In genomic region chr12:8241917-8242622, GRCh38 we compare ENCODE assay signal across 9 cellular contexts. TPM values are rescaled to one million over a fixed set of nuclear protein-coding genes. Genes with fewer than 3 reads are reported as not detected.
A peak's percentile ranks its signal among the peaks of the same experiment; 100 is the strongest.
DNase-seq lines count a peak whose midpoint lies in the region; TF ChIP-seq lines count a peak whose summit lies in the region.
"Not testable (repeated sequence)": the region's sequence is repeated elsewhere in the genome, so short reads cannot be mapped to it uniquely, and the experiment has no call there.
"Had no signal": no experiment of that assay in that cellular context is flagged by ENCODE, and none has a peak within 500 bp of the region (broad histone marks: within the 10 kb centered on the region; RNA-seq: fewer than 3 reads in every experiment).

No MANE protein-coding gene starts in this region.

- H3K27ac ChIP-seq in SK-N-SH (ENCODE audit: low read depth in 2 of 2, low read length in 1 of 2) (peak overlapping the region in 1 of 2 experiments; percentile 67; a peak in 3 of 4 replicates), ovary (peak overlapping the region in 1 of 2 donors; percentile 37), thyroid gland (peak overlapping the region in 2 of 3 donors; percentile 48 to 80)
- peak overlapping the region; percentile 48 for H3K27ac ChIP-seq in effector memory CD4-positive, alpha-beta T cell (ENCODE audit: insufficient read depth, low read length, poor library complexity, severe bottlenecking)

- H3K9ac ChIP-seq in Loucy (ENCODE audit: low read depth, low read length, poor library complexity, severe bottlenecking) (peak overlapping the region; percentile 73), SK-N-SH (peak overlapping the region; percentile 80)

- H3K36me3 ChIP-seq in Loucy (ENCODE audit: insufficient read depth, low read length); SK-N-SH (replicated peaks in 1 of 2; ENCODE audit: control insufficient read depth in 1 of 2, insufficient read depth in 2 of 2, low read length in 1 of 2); effector memory CD4-positive, alpha-beta T cell (ENCODE audit: control insufficient read depth, insufficient read depth, low read length); ovary; thyroid gland: not testable (repeated sequence)

- CTCF ChIA-PET in SK-N-SH (lab: Yijun Ruan, JAX): not testable (repeated sequence)

- peak overlapping the region; percentile 87 for H3K4me2 ChIP-seq in Loucy (ENCODE audit: low read depth, low read length, poor library complexity, severe bottlenecking)
- peak overlapping the region; percentile 81 for H3K4me2 ChIP-seq in SK-N-SH

- H3K4me1 ChIP-seq in Loucy (ENCODE audit: insufficient read depth, low read length, poor library complexity, severe bottlenecking); SK-N-SH (ENCODE audit: control insufficient read depth in 1 of 2, insufficient read depth in 2 of 2, low read depth in 1 of 2, low read length in 1 of 2); effector memory CD4-positive, alpha-beta T cell (ENCODE audit: control insufficient read depth, insufficient read depth, low read length, poor library complexity, severe bottlenecking); ovary (ENCODE audit: insufficient read depth); thyroid gland: not testable (repeated sequence)

- H3K9me2 ChIP-seq in Loucy (replicated peaks; ENCODE audit: low read depth, low read length); SK-N-SH: not testable (repeated sequence)

- TF ChIP-seq CTCF in Loucy (conservative IDR thresholded peaks at IDR 0.05; ENCODE audit: low read length); SK-N-SH (IDR thresholded peaks at IDR 0.05); ovary (IDR thresholded peaks at IDR 0.05); thyroid gland (IDR thresholded peaks at IDR 0.05): not testable (repeated sequence)

- not testable (repeated sequence) for H3K27me3 ChIP-seq in Loucy (ENCODE audit: insufficient read depth, low read length, poor library complexity, severe bottlenecking); SK-N-SH (ENCODE audit: insufficient read depth); effector memory CD4-positive, alpha-beta T cell (replicated peaks; ENCODE audit: control insufficient read depth, insufficient read depth, low read length, poor library complexity, severe bottlenecking); ovary; thyroid gland

- DNase-seq in Daoy (ENCODE audit: low read depth) (peak; percentile 37), SK-N-SH (peak; percentile 12), islet precursor cell (peak; percentile 72), thyroid gland (peak; percentile 17 to 43)
- DNase-seq in activated T-helper 1 cell treated with anti-CD3 and anti-CD28 coated beads, Interleukin-12 subunit alpha, Interleukin-12 subunit beta, Interleukin-2, Interleukin-4 antibody, amounts not matched to agents 30 ng/mL and 10 ng/mL and 1 ng/mL, durations not matched to agents 14 hours and 24 hours and 36 hours (ENCODE audit: low spot score): peak; percentile 7
- DNase-seq in effector memory CD4-positive, alpha-beta T cell; ovary: not testable (repeated sequence)

- not testable (repeated sequence) for TF ChIP-seq POLR2A in ovary (IDR thresholded peaks at IDR 0.05); thyroid gland (IDR thresholded peaks at IDR 0.05)

- not testable (repeated sequence) for TF ChIP-seq RAD21 in SK-N-SH (IDR thresholded peaks at IDR 0.05; ENCODE audit: low read length)

- H3K9me3 ChIP-seq in Loucy (ENCODE audit: insufficient read depth, low read depth, low read length); SK-N-SH; effector memory CD4-positive, alpha-beta T cell (ENCODE audit: control insufficient read depth, low read length); ovary; thyroid gland: not testable (repeated sequence)

- H3K4me1 Mint-ChIP-seq in activated T-helper 1 cell treated with anti-CD3 and anti-CD28 coated beads, Interleukin-12 subunit alpha, Interleukin-12 subunit beta, Interleukin-2, Interleukin-4 antibody, amounts not matched to agents 30 ng/mL and 10 ng/mL and 1 ng/mL, durations not matched to agents 14 hours and 24 hours and 36 hours (ENCODE audit: low read depth): peaks cover 15% of the 10 kb centered on the region

- H3K9me3 Mint-ChIP-seq in activated T-helper 1 cell treated with anti-CD3 and anti-CD28 coated beads, Interleukin-12 subunit alpha, Interleukin-12 subunit beta, Interleukin-2, Interleukin-4 antibody, amounts not matched to agents 30 ng/mL and 10 ng/mL and 1 ng/mL, durations not matched to agents 14 hours and 24 hours and 36 hours: not testable (repeated sequence)

- POLR2A ChIA-PET in SK-N-SH (lab: Yijun Ruan, JAX): not testable (repeated sequence)

- not testable (repeated sequence) for H3K79me2 ChIP-seq in Loucy (ENCODE audit: insufficient read depth, low read length); SK-N-SH (ENCODE audit: insufficient read depth)

- H2AFZ ChIP-seq in Loucy (ENCODE audit: low read length) (peak overlapping the region; percentile 98), SK-N-SH (ENCODE audit: low read depth) (peak overlapping the region; percentile 68; the same call in 1 of the 2 replicates)

- H3K27ac Mint-ChIP-seq in activated T-helper 1 cell treated with anti-CD3 and anti-CD28 coated beads, Interleukin-12 subunit alpha, Interleukin-12 subunit beta, Interleukin-2, Interleukin-4 antibody, amounts not matched to agents 30 ng/mL and 10 ng/mL and 1 ng/mL, durations not matched to agents 14 hours and 24 hours and 36 hours: peak overlapping the region; percentile 70

- not testable (repeated sequence) for TF ChIP-seq EP300 in SK-N-SH (IDR thresholded peaks at IDR 0.05; ENCODE audit: borderline replicate concordance in 1 of 2, low read depth in 1 of 2, low read length in 1 of 2); ovary (IDR thresholded peaks at IDR 0.05)

- WGBS in SK-N-SH (ENCODE audit: low lambda C conversion rate): 11% methylated on average over 8 of the region's 20 CpGs
- WGBS in ovary, 3 donors: 9 to 10% (median 9%) methylated on average over 18 to 20 of the region's 20 CpGs
- WGBS in thyroid gland, 2 donors: 15 to 26% methylated on average over 7 to 11 of the region's 20 CpGs

- not testable (repeated sequence) for H3F3A ChIP-seq in Loucy (ENCODE audit: low read depth); SK-N-SH (replicated peaks; ENCODE audit: insufficient read depth)

- H3K27me3 Mint-ChIP-seq in activated T-helper 1 cell treated with anti-CD3 and anti-CD28 coated beads, Interleukin-12 subunit alpha, Interleukin-12 subunit beta, Interleukin-2, Interleukin-4 antibody, amounts not matched to agents 30 ng/mL and 10 ng/mL and 1 ng/mL, durations not matched to agents 14 hours and 24 hours and 36 hours (ENCODE audit: insufficient read depth): not testable (repeated sequence)

- intact Hi-C loops in activated T-helper 1 cell treated with anti-CD3 and anti-CD28 coated beads, Interleukin-12 subunit alpha, Interleukin-12 subunit beta, Interleukin-2, Interleukin-4 antibody, amounts not matched to agents 30 ng/mL and 10 ng/mL and 1 ng/mL, durations not matched to agents 14 hours and 24 hours and 36 hours (cut with micrococcal nuclease): loop anchor here (2.0 to 5.0 kb wide), 2 partner anchors 305 to 1405 kb away; partner anchors contain the start of gene SLC2A3
- intact Hi-C loops in ovary (cut with DNase I): loop anchor here in 1 of 4 donors (10.0 kb wide), 1 partner anchor 307 kb away; the partner anchor contains the start of gene SLC2A3
- intact Hi-C loops in thyroid gland (cut with DNase I): not testable (repeated sequence)

- H3K4me3 Mint-ChIP-seq in activated T-helper 1 cell treated with anti-CD3 and anti-CD28 coated beads, Interleukin-12 subunit alpha, Interleukin-12 subunit beta, Interleukin-2, Interleukin-4 antibody, amounts not matched to agents 30 ng/mL and 10 ng/mL and 1 ng/mL, durations not matched to agents 14 hours and 24 hours and 36 hours: peak overlapping the region; percentile 89

- not testable (repeated sequence) for H3K36me3 Mint-ChIP-seq in activated T-helper 1 cell treated with anti-CD3 and anti-CD28 coated beads, Interleukin-12 subunit alpha, Interleukin-12 subunit beta, Interleukin-2, Interleukin-4 antibody, amounts not matched to agents 30 ng/mL and 10 ng/mL and 1 ng/mL, durations not matched to agents 14 hours and 24 hours and 36 hours (ENCODE audit: low read depth)

- H4K20me1 ChIP-seq in Loucy (ENCODE audit: insufficient read depth, low read length, poor library complexity, severe bottlenecking); SK-N-SH (ENCODE audit: insufficient read depth): not testable (repeated sequence)

- H3K4me3 ChIP-seq in Loucy (ENCODE audit: low read length, poor library complexity, severe bottlenecking) (peak overlapping the region; percentile 84), SK-N-SH (ENCODE audit: low read depth in 2 of 2, low read length in 1 of 2) (peak overlapping the region; percentile 62 to 64), ovary (peak overlapping the region; percentile 94), thyroid gland (replicated peaks in 1 of 3) (peak overlapping the region; percentile 29 to 77 (median 74))
- peak overlapping the region; percentile 67 for H3K4me3 ChIP-seq in effector memory CD4-positive, alpha-beta T cell (ENCODE audit: insufficient read depth, low read depth, low read length, poor library complexity, severe bottlenecking)

TF ChIP-seq in SK-N-SH, 30 proteins besides CTCF, POLR2A, EP300 and RAD21:
- TF ChIP-seq MAX (IDR thresholded peaks at IDR 0.05; ENCODE audit: low read depth): 0 out of 2 replicates have a peak, but pooled peaks have one; percentile 10

RNA-seq across cellular contexts. Expression of gene FAM90A1, which starts 14.7 kb away (rescaled TPM):
- total RNA-seq in Daoy (2014; rRNA removed; shearing (Covaris generic)): 0.17 TPM in 1 of 2 replicates, not detected in the other
- polyA plus RNA-seq in SK-N-SH (2012; rRNA removed): not detected in 2 replicates
- polyA plus RNA-seq in SK-N-SH (2012; cell fraction: cytosol; rRNA removed): not detected in 2 replicates
- 0.02 and 0.04 TPM in 2 replicates for polyA plus RNA-seq in SK-N-SH (2012; cell fraction: nucleus; rRNA removed)
- total RNA-seq in activated T-helper 1 cell treated with anti-CD3 and anti-CD28 coated beads, Interleukin-12 subunit alpha, Interleukin-12 subunit beta, Interleukin-2, Interleukin-4 antibody, amounts not matched to agents 30 ng/mL and 10 ng/mL and 1 ng/mL, durations not matched to agents 14 hours and 24 hours and 36 hours: 0.15 and 0.36 TPM in 2 replicates
- under 1 TPM in 6 of 7 donors, not detected in 1; 0.12 to 0.37 (median 0.16) TPM for total RNA-seq in ovary
- under 1 TPM; 0.20 to 0.23 TPM for polyA plus RNA-seq in ovary
- total RNA-seq in thyroid gland: under 1 TPM in 1 of 4 donors, not detected in 3; 0.39 TPM
- total RNA-seq: Right ventricle myocardium superior had no signal
